ENCODE assay signal across 8 cellular contexts in the genomic region with DNA sequence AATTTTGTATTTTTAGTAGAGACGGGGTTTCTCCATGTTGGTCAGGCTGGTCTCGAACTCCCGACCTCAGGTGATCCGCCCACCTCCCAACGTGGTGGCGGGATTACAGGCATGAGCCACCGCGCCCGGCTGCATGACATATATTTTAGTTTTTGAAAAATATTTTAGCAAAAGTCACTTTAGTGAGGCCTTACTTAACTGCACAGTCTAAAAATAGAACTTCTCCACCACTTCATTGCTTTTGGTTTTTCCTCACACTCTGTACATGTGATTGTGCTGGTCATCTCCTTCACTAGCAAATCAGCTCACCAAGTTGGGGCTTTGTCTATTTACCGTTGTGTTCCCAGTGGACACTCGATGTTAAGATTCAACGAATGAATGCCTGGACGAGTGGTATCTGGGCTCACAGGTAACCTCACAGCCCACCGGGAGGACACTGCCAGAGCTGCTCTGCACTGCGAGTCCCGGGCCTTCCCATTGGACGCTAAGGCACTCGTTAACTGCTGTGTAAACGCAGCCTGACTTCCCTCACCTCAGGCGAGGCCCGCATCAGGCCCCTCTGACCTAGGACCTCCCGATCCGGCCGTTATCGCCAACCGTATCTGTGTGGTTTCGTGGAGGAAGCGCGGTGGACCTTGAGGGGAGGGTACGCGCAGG. TPM values are rescaled to one million over a fixed set of nuclear protein-coding genes. Genes with fewer than 3 reads are reported as not detected.
DNase-seq lines count a peak whose midpoint lies in the region; ATAC-seq and TF ChIP-seq lines count a peak whose summit lies in the region.

No MANE protein-coding gene starts in this region.

- no peaks in the 10 kb centered on the region for H3K27me3 ChIP-seq in liver (ENCODE audit: control insufficient read depth in 4 of 4, insufficient read depth in 4 of 4, low read length in 3 of 4)

- H3K36me3 ChIP-seq in liver (ENCODE audit: control insufficient read depth in 4 of 4, insufficient read depth in 3 of 4, low read depth in 1 of 4, low read length in 3 of 4), result no peaks in the 10 kb centered on the region

- peaks cover 2 to 12% (median 4%) of the 10 kb centered on the region in 4 donors for H3K4me1 ChIP-seq in liver (ENCODE audit: control insufficient read depth in 4 of 4, insufficient read depth in 4 of 4, low read length in 3 of 4)

- H3K27ac ChIP-seq in VCaP, result peak overlapping the region; percentile 76
- peak overlapping the region; percentile 79 to 90 for H3K27ac ChIP-seq in liver (ENCODE audit: low read depth in 1 of 2, low read length in 2 of 2)

- peak overlapping the region; percentile 57 to 77 for H3K9ac ChIP-seq in liver (ENCODE audit: low read depth in 1 of 2, low read length in 2 of 2)

- no peak for TF ChIP-seq RAD21 in liver (IDR thresholded peaks at IDR 0.05)

- ATAC-seq in GM18517 (IDR thresholded peaks at IDR 0.05; ENCODE audit: unreplicated experiment), result peak; percentile 33
- peak; percentile 39 for ATAC-seq in HG03025 (IDR thresholded peaks at IDR 0.05; ENCODE audit: low FRiP score, unreplicated experiment)

- H3K9me3 ChIP-seq in liver (ENCODE audit: control insufficient read depth in 4 of 4, low read length in 3 of 4), result no peaks in the 10 kb centered on the region

- peak overlapping the region; percentile 50 to 76 (median 51) for H3K4me3 ChIP-seq in liver (ENCODE audit: low read depth in 1 of 3, low read length in 3 of 3)

- DNase-seq in AG08396 (ENCODE audit: low spot score) (peak; percentile 45), NCI-H1694 treated with DMSO at 0.1 percent for 48 hours (lab: John Stamatoyannopoulos, UW) (peak; percentile 70), dermis microvascular lymphatic vessel endothelial cell (ENCODE audit: low read depth in 2 of 2) (peak; percentile 52 to 76)
- DNase-seq in stimulated activated CD8-positive, alpha-beta memory T cell treated with anti-CD3 and anti-CD28 coated beads, Interleukin-15, amount 100 ng/mL, for 24 hours (ENCODE audit: low read depth), result peak; percentile 36

- TF ChIP-seq CTCF in VCaP (conservative IDR thresholded peaks at IDR 0.05), result no peak
- TF ChIP-seq CTCF in liver (IDR thresholded peaks at IDR 0.05; ENCODE audit: low read depth, low read length, missing input control), result no peak

- WGBS in liver, result 16% methylated on average over 31 of the region's 31 CpGs

TF ChIP-seq in liver, 16 proteins besides CTCF, POLR2A, EP300 and RAD21:
- no peak for TF ChIP-seq HNF4G (IDR thresholded peaks at IDR 0.05)
- no peak for TF ChIP-seq RXRA (IDR thresholded peaks at IDR 0.05)
- peak; percentile 33 for TF ChIP-seq NR2F2 (IDR thresholded peaks at IDR 0.05)

RNA-seq across cellular contexts. Expression of gene ZNF692, which starts 14.0 kb away (rescaled TPM):
- total RNA-seq in dermis microvascular lymphatic vessel endothelial cell, result 5.0 and 6.6 TPM in 2 replicates
- 10 to 100 TPM in 1 of 2 donors, 1 to 10 TPM in 1; 7.8 to 16.3 TPM for total RNA-seq in liver
- 10 to 100 TPM in 1 of 2 donors, 1 to 10 TPM in 1; 8.1 to 12.7 TPM for polyA plus RNA-seq in liver

RNA-seq across cellular contexts. Expression of gene PGBD2, which starts 33.2 kb away (rescaled TPM):
- 5.9 and 7.5 TPM in 2 replicates for total RNA-seq in dermis microvascular lymphatic vessel endothelial cell
- total RNA-seq in liver, result 10 to 100 TPM in 1 of 2 donors, 1 to 10 TPM in 1; 6.5 to 11.1 TPM
- polyA plus RNA-seq in liver, result 1 to 10 TPM; 2.6 to 2.9 TPM

RNA-seq across cellular contexts. Expression of gene ZNF672, which starts 34.9 kb away (rescaled TPM):
- total RNA-seq in dermis microvascular lymphatic vessel endothelial cell (15.9 and 22.9 TPM in 2 replicates), liver (10 to 100 TPM; 22.6 to 28.0 TPM)
- polyA plus RNA-seq in liver, result 10 to 100 TPM in 1 of 2 donors, 1 to 10 TPM in 1; 6.4 to 17.5 TPM

RNA-seq across cellular contexts. Expression of gene SH3BP5L, which starts 47.2 kb away (rescaled TPM):
- total RNA-seq in dermis microvascular lymphatic vessel endothelial cell (17.6 and 24.8 TPM in 2 replicates), liver (10 to 100 TPM; 14.3 to 16.4 TPM)
- polyA plus RNA-seq in liver, result 10 to 100 TPM in 1 of 2 donors, 1 to 10 TPM in 1; 1.5 to 10.6 TPM

Comparison
In these comparisons a context has a peak if more than half of its experiments do, and no peak if none do; other contexts are left out.
1. Peak in every context shown above with its lines: DNase-seq, ATAC-seq, H3K4me3 ChIP-seq and H3K27ac ChIP-seq.